Comparison of ENCODE assay signal across 23 cellular contexts in the genomic region with DNA sequence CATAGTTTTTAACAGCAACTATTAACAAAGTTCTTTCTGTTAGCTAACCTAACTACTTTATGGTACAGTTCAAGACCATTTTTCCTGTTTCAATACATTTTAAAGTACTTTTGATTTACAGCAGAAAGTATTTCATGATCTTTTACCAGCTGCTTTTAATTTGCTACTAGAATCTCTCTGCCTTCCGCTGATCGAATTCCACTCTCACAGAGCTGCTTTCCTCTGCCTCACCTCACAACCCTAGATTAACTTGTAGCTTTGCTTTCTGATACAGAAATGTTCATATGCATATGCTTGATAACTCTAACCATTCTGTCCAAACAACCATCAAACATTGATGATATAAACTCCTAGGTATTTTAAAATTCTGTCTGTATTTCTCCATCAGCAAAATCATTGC.
A peak's percentile ranks its signal among the peaks of the same experiment; 100 is the strongest.
DNase-seq lines count a peak whose midpoint lies in the region; ATAC-seq and TF ChIP-seq lines count a peak whose summit lies in the region.
"Had no signal": no experiment of that assay in that cellular context is flagged by ENCODE, and none has a peak within 500 bp of the region (broad histone marks: within the 10 kb centered on the region; RNA-seq: fewer than 3 reads in every experiment).

No MANE protein-coding gene starts in this region.

- H3K27ac ChIP-seq in SK-N-MC, result no peak overlapping the region
- H3K27ac ChIP-seq in heart left ventricle, result no peak overlapping the region
- H3K27ac ChIP-seq: A549; BLaER1 treated with 17β-estradiol and CSF1 and Interleukin-3, amounts not matched to agents 10 nM and 100 nM had no signal

- peak overlapping the region; percentile 10 for H3K27ac Mint-ChIP-seq in mesothelial cell of epicardium
- H3K27ac Mint-ChIP-seq: CD4-positive, alpha-beta T cell; GM23338 had no signal

- peaks cover 49% of the 10 kb centered on the region for H3K9me3 Mint-ChIP-seq in mesothelial cell of epicardium

- peaks cover 12% of the 10 kb centered on the region for H3K4me1 Mint-ChIP-seq in mesothelial cell of epicardium
- H3K4me1 Mint-ChIP-seq: CD14-positive monocyte; CD8-positive, alpha-beta memory T cell; GM23338; H9 had no signal

- peak overlapping the region; percentile 22; the same call in 1 of the 2 replicates for H3K4me3 ChIP-seq in SK-N-MC
- no peak overlapping the region for H3K4me3 ChIP-seq in heart left ventricle
- H3K4me3 ChIP-seq: A549; BLaER1 treated with 17β-estradiol and CSF1 and Interleukin-3, amounts not matched to agents 10 nM and 100 nM; GM23338 had no signal

- peak overlapping the region; percentile 7 for H3K9ac ChIP-seq in SK-N-MC (ENCODE audit: insufficient read length)
- H3K9ac ChIP-seq: BLaER1 treated with 17β-estradiol and CSF1 and Interleukin-3, amounts not matched to agents 10 nM and 100 nM had no signal

- H3K36me3 Mint-ChIP-seq in mesothelial cell of epicardium, result peaks cover 20% of the 10 kb centered on the region
- H3K36me3 Mint-ChIP-seq: CD8-positive, alpha-beta memory T cell had no signal

- WGBS in heart left ventricle, 4 donors, result 86 to 92% (median 88%) methylated on average over 2 of the region's 2 CpGs

- no peak for TF ChIP-seq POLR2A in heart left ventricle (IDR thresholded peaks at IDR 0.05)

- no peaks in the 10 kb centered on the region for H3K27me3 ChIP-seq in heart left ventricle
- H3K27me3 ChIP-seq: BE2C; BLaER1 treated with 17β-estradiol and CSF1 and Interleukin-3, amounts not matched to agents 10 nM and 100 nM had no signal

- H3K36me3 ChIP-seq in SK-N-MC (ENCODE audit: insufficient read depth, low read length), result no peaks in the 10 kb centered on the region
- H3K36me3 ChIP-seq in heart left ventricle, result no peaks in the 10 kb centered on the region
- H3K36me3 ChIP-seq: BE2C; BLaER1 treated with 17β-estradiol and CSF1 and Interleukin-3, amounts not matched to agents 10 nM and 100 nM had no signal

- ATAC-seq in SK-N-SH treated with all-trans-retinoic acid at 6 μM for 48 hours (peak; percentile 81), heart left ventricle (no peak)
- ATAC-seq: A549, GM23338, HCT116 had no signal

- peak; percentile 16 for DNase-seq in SK-N-MC (ENCODE audit: low read depth, low spot score)
- peak; percentile 2 for DNase-seq in fibroblast of gingiva (ENCODE audit: low read depth)
- DNase-seq in mesothelial cell of epicardium (ENCODE audit: low spot score in 2 of 2, unreplicated experiment in 2 of 2), result no peak
- no peak for DNase-seq in D341Med (ENCODE audit: low spot score)
- DNase-seq in activated naive CD4-positive, alpha-beta T cell treated with anti-CD3 and anti-CD28 coated beads, Interleukin-2, amount 50 U/mL, for 16 hours, result no peak
- DNase-seq in heart left ventricle, result no peak
- DNase-seq in middle frontal gyrus (ENCODE audit: extremely low spot score, low spot score), result no peak
- DNase-seq: 8988T; ACHN; AML-193; BE2C; CD4-positive, alpha-beta T cell; CD8-positive, alpha-beta memory T cell; DMS53; DMS79 treated with DMSO at 0.1 percent for 48 hours; GF-D8; H9 had no signal

- TF ChIP-seq CTCF in mesothelial cell of epicardium (IDR thresholded peaks at IDR 0.05; ENCODE audit: unreplicated experiment) (no peak), heart left ventricle (IDR thresholded peaks at IDR 0.05) (no peak)

- H3K4me1 ChIP-seq in heart left ventricle, result no peaks in the 10 kb centered on the region
- H3K4me1 ChIP-seq: A549; BE2C; BLaER1 treated with 17β-estradiol and CSF1 and Interleukin-3, amounts not matched to agents 10 nM and 100 nM had no signal

- H3K4me3 Mint-ChIP-seq in mesothelial cell of epicardium, result no peak overlapping the region
- H3K4me3 Mint-ChIP-seq: CD14-positive monocyte; CD4-positive, alpha-beta T cell; CD8-positive, alpha-beta memory T cell; GM23338; H9 had no signal

- H3K9me3 ChIP-seq in SK-N-MC (ENCODE audit: low read depth, low read length) (no peaks in the 10 kb centered on the region), heart left ventricle (peaks cover 0 to 26% (median 11%) of the 10 kb centered on the region in 12 donors)
- H3K9me3 ChIP-seq: A549, BE2C had no signal

- no peaks in the 10 kb centered on the region for H3K27me3 Mint-ChIP-seq in mesothelial cell of epicardium (ENCODE audit: low read depth)
- H3K27me3 Mint-ChIP-seq: CD4-positive, alpha-beta T cell had no signal

- intact Hi-C loops in heart left ventricle (cut with DNase I), result no loop called here

TF ChIP-seq in SK-N-SH treated with all-trans-retinoic acid at 6 μM for 48 hours, 23 proteins besides CTCF, POLR2A, EP300 and RAD21:
- TF ChIP-seq PATZ1 (CRISPR knock-in tag; IDR thresholded peaks at IDR 0.05; ENCODE audit: borderline replicate concordance) (no peak), ESRRG (CRISPR knock-in tag; IDR thresholded peaks at IDR 0.05) (no peak), TSHZ2 (CRISPR knock-in tag; IDR thresholded peaks at IDR 0.05) (no peak), GLIS3 (CRISPR knock-in tag; IDR thresholded peaks at IDR 0.05) (no peak), BACH2 (CRISPR knock-in tag; IDR thresholded peaks at IDR 0.05; ENCODE audit: borderline replicate concordance) (no peak), ISL1 (CRISPR knock-in tag; IDR thresholded peaks at IDR 0.05) (no peak), ZFP30 (CRISPR knock-in tag; IDR thresholded peaks at IDR 0.05) (no peak), ZNF565 (CRISPR knock-in tag; conservative IDR thresholded peaks at IDR 0.05; ENCODE audit: low read depth) (no peak), ZNF70 (CRISPR knock-in tag; IDR thresholded peaks at IDR 0.05) (no peak), ZNF8 (CRISPR knock-in tag; IDR thresholded peaks at IDR 0.05) (no peak), POU6F1 (CRISPR knock-in tag; IDR thresholded peaks at IDR 0.05; ENCODE audit: borderline replicate concordance, low read depth) (no peak), TOX (CRISPR knock-in tag; IDR thresholded peaks at IDR 0.05; ENCODE audit: borderline replicate concordance) (no peak)

Comparison
In these comparisons a context has a peak if more than half of its experiments do, and no peak if none do; other contexts are left out.
1. DNase-seq: peak in SK-N-MC (single experiment) and fibroblast of gingiva (single experiment); none in mesothelial cell of epicardium (0 of 2), D341Med (single experiment), activated naive CD4-positive, alpha-beta T cell treated with anti-CD3 and anti-CD28 coated beads, Interleukin-2, amount 50 U/mL, for 16 hours (single experiment), heart left ventricle (0 of 5) and middle frontal gyrus (single experiment).